Comparison of ENCODE assay signal across 22 cellular contexts in the genomic region with DNA sequence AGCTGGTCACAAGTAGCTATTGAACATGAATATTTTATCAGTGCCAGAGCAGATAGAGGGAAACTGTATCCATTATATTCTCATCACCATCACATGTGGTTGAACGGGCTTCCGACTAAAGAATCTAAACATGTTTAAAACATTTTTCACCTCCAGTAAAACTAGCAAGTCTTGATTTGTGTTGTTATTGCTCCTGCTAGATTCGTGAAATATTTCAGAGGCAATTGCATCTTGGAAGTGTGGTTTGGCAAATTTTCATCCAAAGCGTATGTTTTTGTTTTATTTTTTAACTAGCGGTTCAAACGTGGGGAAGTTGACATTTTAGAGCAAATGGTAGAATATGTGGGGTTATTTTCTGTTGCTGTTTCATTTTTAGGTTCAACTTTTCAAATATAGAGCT.
DNase-seq lines count a peak whose midpoint lies in the region; ATAC-seq and TF ChIP-seq lines count a peak whose summit lies in the region.
"Had no signal": no experiment of that assay in that cellular context is flagged by ENCODE, and none has a peak within 500 bp of the region (broad histone marks: within the 10 kb centered on the region; RNA-seq: fewer than 3 reads in every experiment).

No MANE protein-coding gene starts in this region.

- no peaks in the 10 kb centered on the region for H3K9me2 ChIP-seq in Karpas-422 (replicated peaks; ENCODE audit: insufficient read depth, low read length)

- no peaks in the 10 kb centered on the region for H3K27me3 Mint-ChIP-seq in activated CD4-positive, alpha-beta T cell treated with anti-CD3 and anti-CD28 coated beads, Interleukin-2, amount 10 ng/mL, durations not matched to agents 24 days and 14 days

- H4K20me1 ChIP-seq in Karpas-422 (ENCODE audit: insufficient read depth, low read depth, low read length) = no peaks in the 10 kb centered on the region

- no peaks in the 10 kb centered on the region for H3K79me2 ChIP-seq in Karpas-422 (ENCODE audit: low read length)

- TF ChIP-seq POLR2A in vagina (IDR thresholded peaks at IDR 0.05) = no peak

- no peak overlapping the region for H2AFZ ChIP-seq in Karpas-422 (ENCODE audit: low read length)

- peak overlapping the region; percentile 3 for H3K4me2 ChIP-seq in Karpas-422 (ENCODE audit: low read depth, low read length, poor library complexity, severe bottlenecking)

- POLR2A ChIA-PET in BJ (lab: Charles Lee) = no interaction called here

- DNase-seq in BJ (ENCODE audit: low read depth) = peak; percentile 16
- DNase-seq in Karpas-422 = no peak
- peak; percentile 19 for DNase-seq in fibroblast of gingiva (ENCODE audit: low read depth)
- no peak for DNase-seq in vagina (ENCODE audit: extremely low spot score in 2 of 2)
- DNase-seq in SK-N-DZ (ENCODE audit: low spot score) = no peak
- no peak for DNase-seq in activated CD4-positive, alpha-beta T cell treated with anti-CD3 and anti-CD28 coated beads, Interleukin-2, amount 10 ng/mL, durations not matched to agents 24 days and 14 days
- DNase-seq: Caco-2; CD4-positive, CD25-positive, alpha-beta regulatory T cell; GDM1; GOT3; IMR-90; MG63; NCI-H1092 treated with DMSO at 0.1 percent for 48 hours; NCI-H146; NCI-H2081; NCI-H2171 treated with DMSO at 0.1 percent for 48 hours; NCI-H774; SIG-M5 had no signal

- CTCF ChIA-PET in BJ (lab: Yijun Ruan, JAX) = interaction anchor here (0.5 to 0.6 kb wide), 2 partner anchors 651 to 769 kb away, joined by 3 read pairs; no protein-coding TSS in a partner anchor

- no peaks in the 10 kb centered on the region for H3K9me3 ChIP-seq in Karpas-422 (ENCODE audit: low read length)
- H3K9me3 ChIP-seq in vagina = no peaks in the 10 kb centered on the region
- H3K9me3 ChIP-seq: Caco-2, MG63 had no signal

- no peak overlapping the region for H3K27ac Mint-ChIP-seq in activated CD4-positive, alpha-beta T cell treated with anti-CD3 and anti-CD28 coated beads, Interleukin-2, amount 10 ng/mL, durations not matched to agents 24 days and 14 days
- H3K27ac Mint-ChIP-seq: CD4-positive, CD25-positive, alpha-beta regulatory T cell had no signal

- intact Hi-C loops in vagina (cut with DNase I) = no loop called here
- intact Hi-C loops in activated CD4-positive, alpha-beta T cell treated with anti-CD3 and anti-CD28 coated beads, Interleukin-2, amount 10 ng/mL, durations not matched to agents 24 days and 14 days (cut with micrococcal nuclease) = no loop called here

- H3K27me3 ChIP-seq in BJ (ENCODE audit: control insufficient read depth, insufficient read depth, low read length) (no peaks in the 10 kb centered on the region), Karpas-422 (ENCODE audit: low read length) (no peaks in the 10 kb centered on the region), vagina (no peaks in the 10 kb centered on the region)
- H3K27me3 ChIP-seq: MG63 had no signal

- no peak overlapping the region for H3K4me3 Mint-ChIP-seq in activated CD4-positive, alpha-beta T cell treated with anti-CD3 and anti-CD28 coated beads, Interleukin-2, amount 10 ng/mL, durations not matched to agents 24 days and 14 days
- H3K4me3 Mint-ChIP-seq: CD4-positive, CD25-positive, alpha-beta regulatory T cell had no signal

- TF ChIP-seq CTCF in BJ (IDR thresholded peaks at IDR 0.05; ENCODE audit: insufficient read depth, low read depth, low read length) = no peak
- no peak for TF ChIP-seq CTCF in vagina (IDR thresholded peaks at IDR 0.05)

- H3K4me1 Mint-ChIP-seq in activated CD4-positive, alpha-beta T cell treated with anti-CD3 and anti-CD28 coated beads, Interleukin-2, amount 10 ng/mL, durations not matched to agents 24 days and 14 days = no peaks in the 10 kb centered on the region
- H3K4me1 Mint-ChIP-seq: CD4-positive, CD25-positive, alpha-beta regulatory T cell had no signal

- H3K9me3 Mint-ChIP-seq in activated CD4-positive, alpha-beta T cell treated with anti-CD3 and anti-CD28 coated beads, Interleukin-2, amount 10 ng/mL, durations not matched to agents 24 days and 14 days = no peaks in the 10 kb centered on the region

- no peaks in the 10 kb centered on the region for H3K36me3 Mint-ChIP-seq in activated CD4-positive, alpha-beta T cell treated with anti-CD3 and anti-CD28 coated beads, Interleukin-2, amount 10 ng/mL, durations not matched to agents 24 days and 14 days (ENCODE audit: low read depth)
- H3K36me3 Mint-ChIP-seq: CD4-positive, CD25-positive, alpha-beta regulatory T cell had no signal

- H3K4me3 ChIP-seq in BJ (ENCODE audit: low read depth, low read length) = no peak overlapping the region
- H3K4me3 ChIP-seq in Karpas-422 (ENCODE audit: low read length) = no peak overlapping the region
- H3K4me3 ChIP-seq in vagina = no peak overlapping the region
- H3K4me3 ChIP-seq: MG63 had no signal

- H3K27ac ChIP-seq in Karpas-422 (ENCODE audit: low read length) = no peak overlapping the region
- H3K27ac ChIP-seq in vagina = peak overlapping the region; percentile 52
- H3K27ac ChIP-seq: HL-60, RWPE1 had no signal

- peaks cover 27% of the 10 kb centered on the region for H3K4me1 ChIP-seq in Karpas-422 (ENCODE audit: low read length)
- H3K4me1 ChIP-seq in vagina = no peaks in the 10 kb centered on the region
- H3K4me1 ChIP-seq: Caco-2 had no signal

- no peaks in the 10 kb centered on the region for H3K36me3 ChIP-seq in BJ (ENCODE audit: control insufficient read depth, insufficient read depth, low read length)
- H3K36me3 ChIP-seq in Karpas-422 (ENCODE audit: insufficient read depth, low read length) = no peaks in the 10 kb centered on the region
- H3K36me3 ChIP-seq in vagina = no peaks in the 10 kb centered on the region
- H3K36me3 ChIP-seq: MG63 had no signal

- H3K9ac ChIP-seq in Karpas-422 (ENCODE audit: low read length) = no peak overlapping the region

- ATAC-seq in GM18502 (IDR thresholded peaks at IDR 0.05; ENCODE audit: poor library complexity, unreplicated experiment) = no peak
- ATAC-seq: HCT116 had no signal

Comparison
In these comparisons a context has a peak if more than half of its experiments do, and no peak if none do; other contexts are left out.
1. DNase-seq: peak in BJ (single experiment) and fibroblast of gingiva (single experiment); none in Karpas-422 (single experiment), vagina (0 of 2), SK-N-DZ (single experiment) and activated CD4-positive, alpha-beta T cell treated with anti-CD3 and anti-CD28 coated beads, Interleukin-2, amount 10 ng/mL, durations not matched to agents 24 days and 14 days (single experiment).